13 cellular contexts compared by ENCODE assay signal in genomic region chr3:195886181-195887141, GRCh38. TPM values are rescaled to one million over a fixed set of nuclear protein-coding genes. Genes with fewer than 3 reads are reported as not detected.
A peak's percentile ranks its signal among the peaks of the same experiment; 100 is the strongest.
DNase-seq lines count a peak whose midpoint lies in the region; ATAC-seq and TF ChIP-seq lines count a peak whose summit lies in the region.
"Had no signal": no experiment of that assay in that cellular context is flagged by ENCODE, and none has a peak within 500 bp of the region (broad histone marks: within the 10 kb centered on the region; RNA-seq: fewer than 3 reads in every experiment).

No MANE protein-coding gene starts in this region.

- TF ChIP-seq CTCF in H9 (conservative IDR thresholded peaks at IDR 0.05) (no peak), heart left ventricle (IDR thresholded peaks at IDR 0.05) (no peak), psoas muscle (IDR thresholded peaks at IDR 0.05) (no peak)

- H3K9ac ChIP-seq in H9 (ENCODE audit: extremely low read depth, insufficient read length, low read length): no peak overlapping the region

- no peak for TF ChIP-seq POLR2A in heart left ventricle (IDR thresholded peaks at IDR 0.05)

- H3K27me3 ChIP-seq in H9 (ENCODE audit: insufficient read depth, low read length) (no peaks in the 10 kb centered on the region), heart left ventricle (no peaks in the 10 kb centered on the region), psoas muscle (ENCODE audit: insufficient read depth in 3 of 3, low read length in 2 of 3) (no peaks in the 10 kb centered on the region)

- H3K4ac ChIP-seq in H9 (ENCODE audit: low read depth, low read length): no peak overlapping the region

- peaks cover 8% of the 10 kb centered on the region; the same call in 1 of the 2 replicates for H3K4me1 ChIP-seq in H9 (ENCODE audit: insufficient read depth, low read length)
- H3K4me1 ChIP-seq in heart left ventricle: peaks cover 4 to 50% (median 32%) of the 10 kb centered on the region in 12 donors
- peaks cover 67% of the 10 kb centered on the region for H3K4me1 ChIP-seq in psoas muscle

- H3K56ac ChIP-seq in H9 (ENCODE audit: insufficient read length, low read depth, low read length): no peak overlapping the region

- no peak overlapping the region for H4K91ac ChIP-seq in H9 (ENCODE audit: insufficient read length, low read depth, low read length)

- DNase-seq in H9 (no peak), heart left ventricle (peak in 4 of 5 donors; percentile 61 to 78 (median 72)), psoas muscle (peak; percentile 49 to 70), RKO (ENCODE audit: low spot score) (no peak), SKM-1 treated with dmso at 0.1 percent for 144 hours (lab: John Stamatoyannopoulos, UW; ENCODE audit: unreplicated experiment) (no peak)
- no peak for DNase-seq in stimulated activated naive CD8-positive, alpha-beta T cell treated with anti-CD3 and anti-CD28 coated beads, Interleukin-15, amount 100 ng/mL, for 72 hours
- no peak for DNase-seq in effector CD8-positive, alpha-beta T cell (lab: John Stamatoyannopoulos, UW)
- DNase-seq: activated naive CD4-positive, alpha-beta T cell treated with anti-CD3 and anti-CD28 coated beads, Interleukin-2, amount 50 U/mL, for 16 hours; CD4-positive, CD25-positive, alpha-beta regulatory T cell; left colon; SIG-M5 had no signal

- H3K23ac ChIP-seq in H9 (ENCODE audit: insufficient read length, low read depth, low read length): no peak overlapping the region

- no peak overlapping the region for H3K4me2 ChIP-seq in H9 (ENCODE audit: insufficient read depth, insufficient read length, low read length)

- H2BK20ac ChIP-seq in H9 (ENCODE audit: low read depth, low read length, poor library complexity, severe bottlenecking): no peak overlapping the region

- H3K27me3 Mint-ChIP-seq in H9 (ENCODE audit: low read depth): no peaks in the 10 kb centered on the region
- no peaks in the 10 kb centered on the region for H3K27me3 Mint-ChIP-seq in stimulated activated naive CD8-positive, alpha-beta T cell treated with anti-CD3 and anti-CD28 coated beads, Interleukin-15, amount 100 ng/mL, for 72 hours
- H3K27me3 Mint-ChIP-seq: CD4-positive, CD25-positive, alpha-beta regulatory T cell; progenitor cell of endocrine pancreas had no signal

- no peak overlapping the region for H2AFZ ChIP-seq in H9 (ENCODE audit: low read length)

- H3K9me3 ChIP-seq in H9 (ENCODE audit: control insufficient read depth, low read depth, low read length) (no peaks in the 10 kb centered on the region), heart left ventricle (no peaks in the 10 kb centered on the region), psoas muscle (no peaks in the 10 kb centered on the region)

- H2BK120ac ChIP-seq in H9 (ENCODE audit: low read depth, low read length, poor library complexity, severe bottlenecking): no peak overlapping the region

- H4K8ac ChIP-seq in H9 (replicated peaks; ENCODE audit: insufficient read length, low read depth, low read length): no peak overlapping the region

- H2BK5ac ChIP-seq in H9 (ENCODE audit: insufficient read length, low read length): no peak overlapping the region

- H3K27ac ChIP-seq in H9 (ENCODE audit: insufficient read length, low read depth, low read length) (no peak overlapping the region), angular gyrus (ENCODE audit: low read depth, low read length) (peak overlapping the region; percentile 22), heart left ventricle (peak overlapping the region in 11 of 12 donors; percentile 18 to 90 (median 69)), psoas muscle (peak overlapping the region; percentile 91)

- no peaks in the 10 kb centered on the region for H4K20me1 ChIP-seq in H9 (ENCODE audit: control insufficient read depth, insufficient read depth, insufficient read length)

- no peak overlapping the region for H2BK15ac ChIP-seq in H9 (ENCODE audit: low read depth, low read length)

- no peaks in the 10 kb centered on the region for H3K23me2 ChIP-seq in H9 (ENCODE audit: insufficient read length, low read depth, low read length, poor library complexity, severe bottlenecking)

- H3K36me3 ChIP-seq in heart left ventricle (peaks cover 0 to 43% (median 16%) of the 10 kb centered on the region in 9 donors), psoas muscle (ENCODE audit: insufficient read depth in 1 of 2, low read depth in 1 of 2) (peaks cover 0 to 37% of the 10 kb centered on the region in 2 donors)

- no peak overlapping the region for H4K5ac ChIP-seq in H9 (ENCODE audit: insufficient read length, low read depth, low read length)

- no peak overlapping the region for H3K18ac ChIP-seq in H9 (ENCODE audit: insufficient read length, low read depth, low read length)

- H3K4me3 Mint-ChIP-seq in H9: no peak overlapping the region; a peak in 1 of 5 replicates
- H3K4me3 Mint-ChIP-seq in stimulated activated naive CD8-positive, alpha-beta T cell treated with anti-CD3 and anti-CD28 coated beads, Interleukin-15, amount 100 ng/mL, for 72 hours: no peak overlapping the region
- H3K4me3 Mint-ChIP-seq: CD4-positive, CD25-positive, alpha-beta regulatory T cell had no signal

- intact Hi-C loops in heart left ventricle (cut with DNase I): no loop called here
- intact Hi-C loops in psoas muscle (cut with DNase I): no loop called here

- no peak overlapping the region for H2BK12ac ChIP-seq in H9 (ENCODE audit: insufficient read length, low read depth, low read length)

- no peaks in the 10 kb centered on the region for H3K9me3 Mint-ChIP-seq in H9
- H3K9me3 Mint-ChIP-seq in stimulated activated naive CD8-positive, alpha-beta T cell treated with anti-CD3 and anti-CD28 coated beads, Interleukin-15, amount 100 ng/mL, for 72 hours: no peaks in the 10 kb centered on the region
- H3K9me3 Mint-ChIP-seq: CD4-positive, CD25-positive, alpha-beta regulatory T cell had no signal

- no peak overlapping the region for H2AK5ac ChIP-seq in H9 (ENCODE audit: insufficient read length, low read length)

- ATAC-seq in heart left ventricle (peak; percentile 70 to 81 (median 74)), psoas muscle (peak in 3 of 4 donors; percentile 19 to 39 (median 32))
- no peak for ATAC-seq in stimulated activated naive CD8-positive, alpha-beta T cell treated with anti-CD3 and anti-CD28 coated beads, Interleukin-15, amount 100 ng/mL, for 72 hours

- no peaks in the 10 kb centered on the region for H3K79me2 ChIP-seq in H9 (ENCODE audit: insufficient read depth, low read length)

- peak overlapping the region; percentile 37 for H3K14ac ChIP-seq in H9 (ENCODE audit: insufficient read depth, low read length)

- peak overlapping the region in 2 of 3 experiments; percentile 77 to 95; a peak in 3 of 7 replicates for H3K27ac Mint-ChIP-seq in H9
- H3K27ac Mint-ChIP-seq in stimulated activated naive CD8-positive, alpha-beta T cell treated with anti-CD3 and anti-CD28 coated beads, Interleukin-15, amount 100 ng/mL, for 72 hours: peak overlapping the region in 1 of 2 donors; percentile 42
- H3K27ac Mint-ChIP-seq: progenitor cell of endocrine pancreas had no signal

- H3K4me1 Mint-ChIP-seq in H9: peaks cover 33 to 44% of the 10 kb centered on the region in 2 experiments
- H3K4me1 Mint-ChIP-seq in stimulated activated naive CD8-positive, alpha-beta T cell treated with anti-CD3 and anti-CD28 coated beads, Interleukin-15, amount 100 ng/mL, for 72 hours: peaks cover 6% of the 10 kb centered on the region

- H3K4me3 ChIP-seq in heart left ventricle: peak overlapping the region in 2 of 12 donors; percentile 3 to 17
- peak overlapping the region; percentile 35 for H3K4me3 ChIP-seq in psoas muscle

- no peak overlapping the region for H3T11ph ChIP-seq in H9 (ENCODE audit: low read length)

- H3K79me1 ChIP-seq in H9 (ENCODE audit: insufficient read depth, low read depth, low read length, poor library complexity, severe bottlenecking): no peaks in the 10 kb centered on the region

- WGBS in H9 (ENCODE audit: extremely low coverage, insufficient read length, low lambda C conversion rate): no CpG with 5 or more reads among the region's 34 CpGs
- 47 to 65% (median 50%) methylated on average over 32 to 34 of the region's 34 CpGs for WGBS in heart left ventricle, 4 donors
- WGBS in psoas muscle, 3 donors: 61 to 72% (median 66%) methylated on average over 27 to 34 of the region's 34 CpGs

- peaks cover 6 to 20% (median 13%) of the 10 kb centered on the region in 3 experiments; a peak in 5 of 7 replicates for H3K36me3 Mint-ChIP-seq in H9 (ENCODE audit: insufficient read depth in 1 of 3, low read depth in 3 of 3)

RNA-seq across cellular contexts. Expression of gene TNK2, which starts 21.9 kb away (rescaled TPM):
- total RNA-seq in H9 (2021): 34.5 and 35.3 TPM in 2 replicates
- 10 to 100 TPM; 13.5 to 59.7 (median 28.7) TPM for total RNA-seq in heart left ventricle
- 10 to 100 TPM; 27.2 to 31.5 TPM for polyA plus RNA-seq in heart left ventricle
- total RNA-seq in psoas muscle: 100 to 1,000 TPM in 1 of 4 donors, 10 to 100 TPM in 3; 41.7 to 322 (median 77.6) TPM
- polyA plus RNA-seq in psoas muscle: 10 to 100 TPM; 37.1 to 67.1 (median 52.2) TPM

Comparison
In these comparisons a context has a peak if more than half of its experiments do, and no peak if none do; other contexts are left out.
1. DNase-seq: peak in heart left ventricle (4 of 5) and psoas muscle (2 of 2); none in H9 (single experiment), stimulated activated naive CD8-positive, alpha-beta T cell treated with anti-CD3 and anti-CD28 coated beads, Interleukin-15, amount 100 ng/mL, for 72 hours (0 of 2), RKO (single experiment), effector CD8-positive, alpha-beta T cell (single experiment) and SKM-1 treated with dmso at 0.1 percent for 144 hours (single experiment).